Comparison of ENCODE assay signal across 1 cellular context in the genomic region with DNA sequence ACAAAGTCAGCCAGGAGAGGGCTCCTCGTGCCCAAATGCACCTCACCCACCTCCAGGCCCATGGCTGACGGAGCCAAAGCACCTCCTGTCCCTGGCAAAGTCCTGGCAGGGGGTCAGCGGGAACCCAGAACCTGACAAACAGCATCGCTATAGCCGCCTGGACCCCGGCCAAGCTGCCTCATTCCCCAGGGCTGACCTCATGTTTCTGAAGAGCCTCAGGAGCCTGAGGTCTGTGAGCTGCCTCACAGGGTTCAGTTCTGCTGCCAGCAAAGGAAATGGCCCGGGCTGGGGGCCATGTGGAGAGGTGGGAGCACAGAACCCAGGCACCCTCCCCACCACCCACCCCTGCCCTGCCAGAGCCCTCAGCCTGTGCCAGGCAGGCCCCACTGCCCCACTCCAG.
TF ChIP-seq lines count a peak whose summit lies in the region.

No MANE protein-coding gene starts in this region.

TF ChIP-seq in GM23338, 12 proteins besides CTCF, POLR2A, EP300 and RAD21 (continued from another document):
- TF ChIP-seq, protein P1, sequence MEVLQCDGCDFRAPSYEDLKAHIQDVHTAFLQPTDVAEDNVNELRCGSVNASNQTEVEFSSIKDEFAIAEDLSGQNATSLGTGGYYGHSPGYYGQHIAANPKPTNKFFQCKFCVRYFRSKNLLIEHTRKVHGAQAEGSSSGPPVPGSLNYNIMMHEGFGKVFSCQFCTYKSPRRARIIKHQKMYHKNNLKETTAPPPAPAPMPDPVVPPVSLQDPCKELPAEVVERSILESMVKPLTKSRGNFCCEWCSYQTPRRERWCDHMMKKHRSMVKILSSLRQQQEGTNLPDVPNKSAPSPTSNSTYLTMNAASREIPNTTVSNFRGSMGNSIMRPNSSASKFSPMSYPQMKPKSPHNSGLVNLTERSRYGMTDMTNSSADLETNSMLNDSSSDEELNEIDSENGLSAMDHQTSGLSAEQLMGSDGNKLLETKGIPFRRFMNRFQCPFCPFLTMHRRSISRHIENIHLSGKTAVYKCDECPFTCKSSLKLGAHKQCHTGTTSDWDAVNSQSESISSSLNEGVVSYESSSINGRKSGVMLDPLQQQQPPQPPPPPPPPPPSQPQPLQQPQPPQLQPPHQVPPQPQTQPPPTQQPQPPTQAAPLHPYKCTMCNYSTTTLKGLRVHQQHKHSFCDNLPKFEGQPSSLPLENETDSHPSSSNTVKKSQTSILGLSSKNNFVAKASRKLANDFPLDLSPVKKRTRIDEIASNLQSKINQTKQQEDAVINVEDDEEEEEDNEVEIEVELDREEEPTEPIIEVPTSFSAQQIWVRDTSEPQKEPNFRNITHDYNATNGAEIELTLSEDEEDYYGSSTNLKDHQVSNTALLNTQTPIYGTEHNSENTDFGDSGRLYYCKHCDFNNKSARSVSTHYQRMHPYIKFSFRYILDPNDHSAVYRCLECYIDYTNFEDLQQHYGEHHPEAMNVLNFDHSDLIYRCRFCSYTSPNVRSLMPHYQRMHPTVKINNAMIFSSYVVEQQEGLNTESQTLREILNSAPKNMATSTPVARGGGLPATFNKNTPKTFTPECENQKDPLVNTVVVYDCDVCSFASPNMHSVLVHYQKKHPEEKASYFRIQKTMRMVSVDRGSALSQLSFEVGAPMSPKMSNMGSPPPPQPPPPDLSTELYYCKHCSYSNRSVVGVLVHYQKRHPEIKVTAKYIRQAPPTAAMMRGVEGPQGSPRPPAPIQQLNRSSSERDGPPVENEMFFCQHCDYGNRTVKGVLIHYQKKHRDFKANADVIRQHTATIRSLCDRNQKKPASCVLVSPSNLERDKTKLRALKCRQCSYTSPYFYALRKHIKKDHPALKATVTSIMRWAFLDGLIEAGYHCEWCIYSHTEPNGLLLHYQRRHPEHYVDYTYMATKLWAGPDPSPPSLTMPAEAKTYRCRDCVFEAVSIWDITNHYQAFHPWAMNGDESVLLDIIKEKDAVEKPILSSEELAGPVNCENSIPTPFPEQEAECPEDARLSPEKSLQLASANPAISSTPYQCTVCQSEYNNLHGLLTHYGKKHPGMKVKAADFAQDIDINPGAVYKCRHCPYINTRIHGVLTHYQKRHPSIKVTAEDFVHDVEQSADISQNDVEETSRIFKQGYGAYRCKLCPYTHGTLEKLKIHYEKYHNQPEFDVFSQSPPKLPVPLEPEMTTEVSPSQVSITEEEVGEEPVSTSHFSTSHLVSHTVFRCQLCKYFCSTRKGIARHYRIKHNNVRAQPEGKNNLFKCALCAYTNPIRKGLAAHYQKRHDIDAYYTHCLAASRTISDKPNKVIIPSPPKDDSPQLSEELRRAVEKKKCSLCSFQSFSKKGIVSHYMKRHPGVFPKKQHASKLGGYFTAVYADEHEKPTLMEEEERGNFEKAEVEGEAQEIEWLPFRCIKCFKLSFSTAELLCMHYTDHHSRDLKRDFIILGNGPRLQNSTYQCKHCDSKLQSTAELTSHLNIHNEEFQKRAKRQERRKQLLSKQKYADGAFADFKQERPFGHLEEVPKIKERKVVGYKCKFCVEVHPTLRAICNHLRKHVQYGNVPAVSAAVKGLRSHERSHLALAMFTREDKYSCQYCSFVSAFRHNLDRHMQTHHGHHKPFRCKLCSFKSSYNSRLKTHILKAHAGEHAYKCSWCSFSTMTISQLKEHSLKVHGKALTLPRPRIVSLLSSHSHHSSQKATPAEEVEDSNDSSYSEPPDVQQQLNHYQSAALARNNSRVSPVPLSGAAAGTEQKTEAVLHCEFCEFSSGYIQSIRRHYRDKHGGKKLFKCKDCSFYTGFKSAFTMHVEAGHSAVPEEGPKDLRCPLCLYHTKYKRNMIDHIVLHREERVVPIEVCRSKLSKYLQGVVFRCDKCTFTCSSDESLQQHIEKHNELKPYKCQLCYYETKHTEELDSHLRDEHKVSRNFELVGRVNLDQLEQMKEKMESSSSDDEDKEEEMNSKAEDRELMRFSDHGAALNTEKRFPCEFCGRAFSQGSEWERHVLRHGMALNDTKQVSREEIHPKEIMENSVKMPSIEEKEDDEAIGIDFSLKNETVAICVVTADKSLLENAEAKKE (CRISPR knock-in tag; IDR thresholded peaks at IDR 0.05): no peak
- TF ChIP-seq, protein P2, sequence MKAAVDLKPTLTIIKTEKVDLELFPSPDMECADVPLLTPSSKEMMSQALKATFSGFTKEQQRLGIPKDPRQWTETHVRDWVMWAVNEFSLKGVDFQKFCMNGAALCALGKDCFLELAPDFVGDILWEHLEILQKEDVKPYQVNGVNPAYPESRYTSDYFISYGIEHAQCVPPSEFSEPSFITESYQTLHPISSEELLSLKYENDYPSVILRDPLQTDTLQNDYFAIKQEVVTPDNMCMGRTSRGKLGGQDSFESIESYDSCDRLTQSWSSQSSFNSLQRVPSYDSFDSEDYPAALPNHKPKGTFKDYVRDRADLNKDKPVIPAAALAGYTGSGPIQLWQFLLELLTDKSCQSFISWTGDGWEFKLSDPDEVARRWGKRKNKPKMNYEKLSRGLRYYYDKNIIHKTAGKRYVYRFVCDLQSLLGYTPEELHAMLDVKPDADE (IDR thresholded peaks at IDR 0.05): no peak
- TF ChIP-seq POLR2AphosphoS5 (IDR thresholded peaks at IDR 0.05; ENCODE audit: low read depth) (no peak), EZH2phosphoT487 (IDR thresholded peaks at IDR 0.05; ENCODE audit: unreplicated experiment) (no peak), EZH2 (IDR thresholded peaks at IDR 0.05; ENCODE audit: low read depth, unreplicated experiment) (no peak)
- TF ChIP-seq, protein P3, sequence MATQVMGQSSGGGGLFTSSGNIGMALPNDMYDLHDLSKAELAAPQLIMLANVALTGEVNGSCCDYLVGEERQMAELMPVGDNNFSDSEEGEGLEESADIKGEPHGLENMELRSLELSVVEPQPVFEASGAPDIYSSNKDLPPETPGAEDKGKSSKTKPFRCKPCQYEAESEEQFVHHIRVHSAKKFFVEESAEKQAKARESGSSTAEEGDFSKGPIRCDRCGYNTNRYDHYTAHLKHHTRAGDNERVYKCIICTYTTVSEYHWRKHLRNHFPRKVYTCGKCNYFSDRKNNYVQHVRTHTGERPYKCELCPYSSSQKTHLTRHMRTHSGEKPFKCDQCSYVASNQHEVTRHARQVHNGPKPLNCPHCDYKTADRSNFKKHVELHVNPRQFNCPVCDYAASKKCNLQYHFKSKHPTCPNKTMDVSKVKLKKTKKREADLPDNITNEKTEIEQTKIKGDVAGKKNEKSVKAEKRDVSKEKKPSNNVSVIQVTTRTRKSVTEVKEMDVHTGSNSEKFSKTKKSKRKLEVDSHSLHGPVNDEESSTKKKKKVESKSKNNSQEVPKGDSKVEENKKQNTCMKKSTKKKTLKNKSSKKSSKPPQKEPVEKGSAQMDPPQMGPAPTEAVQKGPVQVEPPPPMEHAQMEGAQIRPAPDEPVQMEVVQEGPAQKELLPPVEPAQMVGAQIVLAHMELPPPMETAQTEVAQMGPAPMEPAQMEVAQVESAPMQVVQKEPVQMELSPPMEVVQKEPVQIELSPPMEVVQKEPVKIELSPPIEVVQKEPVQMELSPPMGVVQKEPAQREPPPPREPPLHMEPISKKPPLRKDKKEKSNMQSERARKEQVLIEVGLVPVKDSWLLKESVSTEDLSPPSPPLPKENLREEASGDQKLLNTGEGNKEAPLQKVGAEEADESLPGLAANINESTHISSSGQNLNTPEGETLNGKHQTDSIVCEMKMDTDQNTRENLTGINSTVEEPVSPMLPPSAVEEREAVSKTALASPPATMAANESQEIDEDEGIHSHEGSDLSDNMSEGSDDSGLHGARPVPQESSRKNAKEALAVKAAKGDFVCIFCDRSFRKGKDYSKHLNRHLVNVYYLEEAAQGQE (IDR thresholded peaks at IDR 0.05; ENCODE audit: unreplicated experiment): no peak
